Comparison of ENCODE assay signal across 11 cellular contexts in the genomic region with DNA sequence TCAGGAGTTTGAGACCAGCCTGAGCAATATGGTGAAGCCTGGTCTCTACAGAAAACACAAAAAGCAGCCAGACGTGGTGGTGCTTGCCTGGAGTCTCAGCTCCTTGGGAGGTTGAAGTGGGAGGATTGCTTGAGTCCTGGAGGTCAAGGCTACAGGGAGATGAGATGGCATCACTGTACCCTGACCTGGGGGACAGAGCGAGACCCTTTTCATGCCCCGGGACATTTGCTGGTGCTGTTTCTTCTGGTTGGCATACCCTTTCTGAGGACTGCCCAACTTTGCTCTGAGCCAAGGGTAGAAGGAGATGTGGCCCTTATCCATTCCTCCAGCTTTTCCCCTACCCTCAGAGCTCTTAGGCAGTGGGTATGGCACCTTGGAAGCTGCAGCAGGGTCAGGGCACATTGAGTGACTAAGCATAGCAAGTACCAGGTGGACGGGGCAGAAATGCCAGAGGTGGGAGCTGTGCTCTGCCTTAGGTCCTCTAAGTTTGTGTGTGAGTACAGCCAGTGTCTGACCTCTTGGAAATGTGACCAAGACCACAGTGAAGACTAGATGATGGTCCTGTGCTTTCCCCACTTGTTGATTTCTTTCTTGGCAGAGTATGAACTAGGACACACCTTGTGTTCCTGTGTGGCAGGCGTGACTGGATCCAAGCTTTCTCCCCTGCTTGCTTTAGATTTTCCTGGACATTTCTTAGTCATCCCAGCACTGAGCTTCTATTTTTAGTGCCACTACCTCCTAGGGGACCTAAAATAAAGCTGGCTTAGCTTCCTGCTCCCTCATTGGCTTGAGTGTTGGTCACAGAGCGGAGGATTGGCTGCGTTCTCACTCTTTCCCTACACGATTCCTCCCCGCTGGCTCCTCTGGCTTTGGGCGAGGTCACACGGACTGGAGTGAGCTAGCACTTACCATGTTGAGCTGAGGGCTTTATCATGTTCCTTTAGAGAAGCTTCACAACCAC. TPM values are rescaled to one million over a fixed set of nuclear protein-coding genes. Genes with fewer than 3 reads are reported as not detected.
DNase-seq lines count a peak whose midpoint lies in the region; ATAC-seq and TF ChIP-seq lines count a peak whose summit lies in the region.
"Had no signal": no experiment of that assay in that cellular context is flagged by ENCODE, and none has a peak within 500 bp of the region (broad histone marks: within the 10 kb centered on the region; RNA-seq: fewer than 3 reads in every experiment).

No MANE protein-coding gene starts in this region.

- no peak for ATAC-seq in activated T-helper 17 cell treated with anti-CD3 and anti-CD28 coated beads, Interleukin-2, amount 50 U/mL, for 72 hours (replicated peaks)
- ATAC-seq in omental fat pad (ENCODE audit: low FRiP score) (peak; percentile 40), HG02610 (IDR thresholded peaks at IDR 0.05; ENCODE audit: unreplicated experiment) (no peak)

- H3K4me3 ChIP-seq in fibroblast of villous mesenchyme (ENCODE audit: low read depth, low read length) (no peak overlapping the region), PC-9 (no peak overlapping the region)

- no peak overlapping the region for H2AFZ ChIP-seq in PC-9

- CTCF ChIA-PET in PC-9 (lab: Charles Lee): interaction anchor here (0.5 to 0.6 kb wide), 2 partner anchors 79 to 516 kb away, joined by 4 to 5 read pairs; no protein-coding TSS in a partner anchor

- peaks cover 90% of the 10 kb centered on the region for H4K20me1 ChIP-seq in PC-9 (ENCODE audit: insufficient read depth)

- H3K9me3 ChIP-seq in PC-9 (ENCODE audit: insufficient read depth, low read depth): no peaks in the 10 kb centered on the region
- H3K9me3 ChIP-seq: BE2C had no signal

- H3K36me3 Mint-ChIP-seq in activated T-helper 17 cell treated with anti-CD3 and anti-CD28 coated beads, Interleukin-2, amount 50 U/mL, for 72 hours (ENCODE audit: low read depth): peaks cover 67% of the 10 kb centered on the region

- H3K27me3 ChIP-seq in PC-9 (ENCODE audit: insufficient read depth, low read depth): no peaks in the 10 kb centered on the region
- H3K27me3 ChIP-seq: BE2C had no signal

- H3F3A ChIP-seq in PC-9 (ENCODE audit: insufficient read depth, low read depth): peaks cover 37% of the 10 kb centered on the region

- no peaks in the 10 kb centered on the region for H3K27me3 Mint-ChIP-seq in activated T-helper 17 cell treated with anti-CD3 and anti-CD28 coated beads, Interleukin-2, amount 50 U/mL, for 72 hours

- H3K27ac Mint-ChIP-seq in activated T-helper 17 cell treated with anti-CD3 and anti-CD28 coated beads, Interleukin-2, amount 50 U/mL, for 72 hours: peak overlapping the region; percentile 46

- H3K9me2 ChIP-seq in PC-9 (ENCODE audit: insufficient read depth): no peaks in the 10 kb centered on the region

- POLR2A ChIA-PET in PC-9 (lab: Charles Lee; ENCODE audit: unreplicated experiment): interaction anchor here (0.6 kb wide), 2 partner anchors 213 to 368 kb away, joined by 6 to 8 read pairs; no protein-coding TSS in a partner anchor

- no peak overlapping the region for H3K4me2 ChIP-seq in PC-9

- H3K4me1 ChIP-seq in PC-9 (replicated peaks; ENCODE audit: insufficient read depth): peaks cover 29% of the 10 kb centered on the region
- H3K4me1 ChIP-seq: BE2C had no signal

- no peaks in the 10 kb centered on the region for H3K9me3 Mint-ChIP-seq in activated T-helper 17 cell treated with anti-CD3 and anti-CD28 coated beads, Interleukin-2, amount 50 U/mL, for 72 hours

- no peak for TF ChIP-seq CTCF in 22Rv1 (IDR thresholded peaks at IDR 0.05)
- no peak for TF ChIP-seq CTCF in fibroblast of villous mesenchyme (IDR thresholded peaks at IDR 0.05; ENCODE audit: insufficient read depth, low read depth, low read length)
- no peak for TF ChIP-seq CTCF in omental fat pad (IDR thresholded peaks at IDR 0.05)
- TF ChIP-seq CTCF in GM10266 (IDR thresholded peaks at IDR 0.05; ENCODE audit: control insufficient read depth, insufficient read depth, low read depth, missing control alignments): no peak
- no peak for TF ChIP-seq CTCF in PC-9 (conservative IDR thresholded peaks at IDR 0.05)

- peaks cover 67% of the 10 kb centered on the region for H3K79me2 ChIP-seq in PC-9 (ENCODE audit: low read depth)

- intact Hi-C loops in PC-9 (cut with micrococcal nuclease; ENCODE audit: unreplicated experiment): no loop called here

- no peak overlapping the region for H3K4me3 Mint-ChIP-seq in activated T-helper 17 cell treated with anti-CD3 and anti-CD28 coated beads, Interleukin-2, amount 50 U/mL, for 72 hours

- BruUV-seq in PC-9 (replicated peaks; lab: Mats Ljungman, UMichigan): no TSS peak

- peaks cover 2% of the 10 kb centered on the region for H3K4me1 Mint-ChIP-seq in activated T-helper 17 cell treated with anti-CD3 and anti-CD28 coated beads, Interleukin-2, amount 50 U/mL, for 72 hours

- DNase-seq in fibroblast of villous mesenchyme (ENCODE audit: low read depth) (peak; percentile 64), omental fat pad (ENCODE audit: low spot score) (no peak), GM10266 (ENCODE audit: extremely low spot score) (no peak), SKM-1 treated with dmso at 0.1 percent for 144 hours (lab: John Stamatoyannopoulos, UW; ENCODE audit: unreplicated experiment) (no peak), PC-9 (no peak)
- DNase-seq: activated CD4-positive, CD25-positive, alpha-beta regulatory T cell treated with anti-CD3 and anti-CD28 coated beads, Interleukin-2, amount 50 U/mL, for 72 hours; BE2C; kidney glomerular epithelial cell had no signal

- peak overlapping the region; percentile 17 for H3K27ac ChIP-seq in 22Rv1
- H3K27ac ChIP-seq in PC-9: no peak overlapping the region

- peaks cover 29% of the 10 kb centered on the region for H3K36me3 ChIP-seq in PC-9 (ENCODE audit: low read depth)

RNA-seq across cellular contexts. Expression of gene EDC4, which starts 9.9 kb away (rescaled TPM):
- 100 to 1,000 TPM; 101 to 137 TPM for total RNA-seq in activated T-helper 17 cell treated with anti-CD3 and anti-CD28 coated beads, Interleukin-2, amount 50 U/mL, for 72 hours
- 60.6 and 85.1 TPM in 2 replicates for total RNA-seq in fibroblast of villous mesenchyme
- 10 to 100 TPM; 27.3 to 92.2 (median 43.0) TPM for total RNA-seq in omental fat pad
- 48.8 and 52.7 TPM in 2 replicates for total RNA-seq in PC-9 (2021)

RNA-seq across cellular contexts. Expression of gene CENPT, which starts 15.4 kb away (rescaled TPM):
- total RNA-seq in activated T-helper 17 cell treated with anti-CD3 and anti-CD28 coated beads, Interleukin-2, amount 50 U/mL, for 72 hours: 10 to 100 TPM; 61.4 to 64.2 TPM
- total RNA-seq in fibroblast of villous mesenchyme: 31.6 and 39.7 TPM in 2 replicates
- total RNA-seq in omental fat pad: 100 to 1,000 TPM in 1 of 4 donors, 10 to 100 TPM in 3; 22.9 to 135 (median 37.8) TPM
- 32.7 and 33.8 TPM in 2 replicates for total RNA-seq in PC-9 (2021)

RNA-seq across cellular contexts. Expression of gene NUTF2, which starts 16.2 kb away (rescaled TPM):
- 100 to 1,000 TPM in 1 of 2 donors, 10 to 100 TPM in 1; 82.9 to 175 TPM for total RNA-seq in activated T-helper 17 cell treated with anti-CD3 and anti-CD28 coated beads, Interleukin-2, amount 50 U/mL, for 72 hours
- total RNA-seq in fibroblast of villous mesenchyme: 255 and 342 TPM in 2 replicates
- 100 to 1,000 TPM in 2 of 4 donors, 10 to 100 TPM in 2; 79.0 to 150 (median 110) TPM for total RNA-seq in omental fat pad
- 94.2 and 147 TPM in 2 replicates for total RNA-seq in PC-9 (2021)

RNA-seq across cellular contexts. Expression of gene THAP11, which starts 20.8 kb away (rescaled TPM):
- total RNA-seq in activated T-helper 17 cell treated with anti-CD3 and anti-CD28 coated beads, Interleukin-2, amount 50 U/mL, for 72 hours: 10 to 100 TPM; 29.9 to 51.6 TPM
- total RNA-seq in fibroblast of villous mesenchyme (24.8 and 28.9 TPM in 2 replicates), omental fat pad (10 to 100 TPM; 37.4 to 61.6 (median 48.3) TPM), PC-9 (2021) (18.9 and 23.2 TPM in 2 replicates)

RNA-seq across cellular contexts. Expression of gene NRN1L, which starts 21.8 kb away (rescaled TPM):
- 1 to 10 TPM in 1 of 2 donors, not detected in 1; 1.2 TPM for total RNA-seq in activated T-helper 17 cell treated with anti-CD3 and anti-CD28 coated beads, Interleukin-2, amount 50 U/mL, for 72 hours
- total RNA-seq in fibroblast of villous mesenchyme (not detected in 2 replicates), omental fat pad (1 to 10 TPM in 2 of 4 donors, not detected in 2; 3.0 to 5.5 TPM), PC-9 (2021) (1.3 TPM in 1 of 2 replicates, not detected in the other)
